In genomic region chr9:8738953-8739352, GRCh38 we compare ENCODE assay signal across 1 cellular context.
TF ChIP-seq lines count a peak whose summit lies in the region.

No MANE protein-coding gene starts in this region.

TF ChIP-seq in WTC11, 78 proteins besides CTCF, POLR2A, EP300 and RAD21 (continued from another document):
- TF ChIP-seq FOXP4 (CRISPR knock-in tag; IDR thresholded peaks at IDR 0.05) (no peak), ZNF512 (CRISPR knock-in tag; IDR thresholded peaks at IDR 0.05; ENCODE audit: borderline replicate concordance) (no peak), ETV6 (CRISPR knock-in tag; IDR thresholded peaks at IDR 0.05) (no peak), PRRX2 (CRISPR knock-in tag; IDR thresholded peaks at IDR 0.05) (no peak), ESRRA (CRISPR knock-in tag; IDR thresholded peaks at IDR 0.05; ENCODE audit: borderline replicate concordance) (no peak), TCF7 (CRISPR knock-in tag; IDR thresholded peaks at IDR 0.05; ENCODE audit: low read depth) (no peak), ZNF263 (CRISPR knock-in tag; IDR thresholded peaks at IDR 0.05; ENCODE audit: low read depth) (no peak), RELA (CRISPR knock-in tag; IDR thresholded peaks at IDR 0.05; ENCODE audit: borderline replicate concordance) (no peak), GABPB1 (CRISPR knock-in tag; IDR thresholded peaks at IDR 0.05) (no peak)
- TF ChIP-seq, protein P1, sequence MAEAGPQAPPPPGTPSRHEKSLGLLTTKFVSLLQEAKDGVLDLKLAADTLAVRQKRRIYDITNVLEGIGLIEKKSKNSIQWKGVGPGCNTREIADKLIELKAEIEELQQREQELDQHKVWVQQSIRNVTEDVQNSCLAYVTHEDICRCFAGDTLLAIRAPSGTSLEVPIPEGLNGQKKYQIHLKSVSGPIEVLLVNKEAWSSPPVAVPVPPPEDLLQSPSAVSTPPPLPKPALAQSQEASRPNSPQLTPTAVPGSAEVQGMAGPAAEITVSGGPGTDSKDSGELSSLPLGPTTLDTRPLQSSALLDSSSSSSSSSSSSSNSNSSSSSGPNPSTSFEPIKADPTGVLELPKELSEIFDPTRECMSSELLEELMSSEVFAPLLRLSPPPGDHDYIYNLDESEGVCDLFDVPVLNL (CRISPR knock-in tag; IDR thresholded peaks at IDR 0.05; ENCODE audit: borderline replicate concordance, low read depth) = no peak
